ENCODE assay signal across 8 cellular contexts in the genomic region with DNA sequence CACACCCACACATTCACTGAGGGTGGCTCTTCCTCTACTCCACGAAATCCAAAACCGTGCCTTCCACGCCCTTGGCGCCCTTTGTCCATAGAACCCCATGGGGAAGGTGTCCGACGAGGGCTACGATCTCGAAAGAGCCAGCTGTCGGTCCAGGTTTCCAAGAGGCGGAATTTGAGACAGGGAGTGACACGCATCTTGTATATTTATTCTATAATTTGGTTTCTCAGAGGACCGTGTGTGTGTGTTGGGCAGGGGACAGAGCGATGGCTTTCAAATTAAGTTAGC. TPM values are rescaled to one million over a fixed set of nuclear protein-coding genes. Genes with fewer than 3 reads are reported as not detected.
DNase-seq lines count a peak whose midpoint lies in the region; ATAC-seq, FAIRE-seq and TF ChIP-seq lines count a peak whose summit lies in the region.

No MANE protein-coding gene starts in this region.

- peak overlapping the region; percentile 91 for H3K18ac ChIP-seq in H1 (ENCODE audit: extremely low read depth, low read length)

- H2AK5ac ChIP-seq in H1 (ENCODE audit: low read depth, low read length): peak overlapping the region; percentile 16; the same call in 1 of the 2 replicates

- H3K9me3 ChIP-seq in BLaER1: peaks cover 21% of the 10 kb centered on the region
- H3K9me3 ChIP-seq in MM.1S (replicated peaks; ENCODE audit: insufficient read depth, low read length): no peaks in the 10 kb centered on the region
- H3K9me3 ChIP-seq in H1 (ENCODE audit: insufficient read depth in 2 of 2, low read depth in 1 of 2, low read length in 1 of 2): peaks cover 9 to 10% of the 10 kb centered on the region in 2 experiments

- no peaks in the 10 kb centered on the region; the same call in none of the 2 replicates for H3K23me2 ChIP-seq in H1 (ENCODE audit: low read depth, low read length)

- no peak for FAIRE-seq in H1 (lab: Jason Lieb, UNC)

- no peaks in the 10 kb centered on the region for H3K79me1 ChIP-seq in H1 (ENCODE audit: low read depth, low read length)

- H3K4me2 ChIP-seq in BLaER1 (peak overlapping the region; percentile 88), MM.1S (ENCODE audit: low read depth, low read length) (peak overlapping the region; percentile 60), H1 (ENCODE audit: insufficient read depth in 1 of 2, low read depth in 2 of 2, low read length in 2 of 2) (peak overlapping the region; percentile 81 to 89)

- peaks cover 30% of the 10 kb centered on the region for H3K4me1 Mint-ChIP-seq in nephron

- peak overlapping the region; percentile 84 to 98 (median 97) for H3K27ac Mint-ChIP-seq in nephron

- CTCF ChIA-PET in H1 (lab: Charles Lee; ENCODE audit: partially characterized antibody): interaction anchor here (0.8 to 1.6 kb wide), 5 partner anchors 10 to 207 kb away, joined by 3 to 4 read pairs (median 3); no protein-coding TSS in a partner anchor

- H3F3A ChIP-seq in MM.1S (ENCODE audit: insufficient read depth, low read length): peaks cover 12% of the 10 kb centered on the region; the same call in 1 of the 2 replicates

- H3K4me1 ChIP-seq in BLaER1 (peaks cover 39% of the 10 kb centered on the region), MM.1S (ENCODE audit: low read length) (peaks cover 8% of the 10 kb centered on the region), H1 (replicated peaks in 1 of 4; ENCODE audit: control insufficient read depth in 3 of 4, insufficient read depth in 4 of 4, low read length in 3 of 4) (peaks cover 0 to 3% (median 0%) of the 10 kb centered on the region in 4 experiments; a peak in 2 of 7 replicates)

- H2AFZ ChIP-seq in MM.1S (ENCODE audit: low read length): peak overlapping the region; percentile 61
- H2AFZ ChIP-seq in H1 (ENCODE audit: low read length): no peak overlapping the region

- H3K27ac ChIP-seq in BLaER1 (peak overlapping the region; percentile 98), MM.1S (ENCODE audit: low read length) (peak overlapping the region; percentile 88), H1 (ENCODE audit: low read depth, low read length) (peak overlapping the region; percentile 94)

- 5% methylated on average over 13 of the region's 13 CpGs; no CpG with 5 or more reads in 1 of the 2 experiments for WGBS in H1 (ENCODE audit: extremely low coverage in 1 of 2, insufficient coverage in 1 of 2, insufficient read length in 1 of 2, insufficient replicate concordance in 2 of 2, low coverage in 1 of 2, low lambda C conversion rate in 2 of 2, missing lambda C conversion rate in 1 of 2), 2 experiments

- TF ChIP-seq EP300 in H1 (IDR thresholded peaks at IDR 0.05; ENCODE audit: borderline replicate concordance in 1 of 2, low read depth in 2 of 2, low read length in 2 of 2): no peak

- H3K36me3 ChIP-seq in BLaER1: peaks cover 33% of the 10 kb centered on the region
- H3K36me3 ChIP-seq in MM.1S (replicated peaks; ENCODE audit: insufficient read depth, low read length): 0 out of 2 replicates have a peak, but pooled peaks cover 3% of the 10 kb centered on the region
- peaks cover under 1 to 28% (median 11%) of the 10 kb centered on the region in 4 experiments; a peak in 5 of 8 replicates for H3K36me3 ChIP-seq in H1 (ENCODE audit: control insufficient read depth in 2 of 4, insufficient read depth in 4 of 4, low read length in 3 of 4)

- no peaks in the 10 kb centered on the region for H3K27me3 Mint-ChIP-seq in nephron (ENCODE audit: low read depth)

- H3K36me3 Mint-ChIP-seq in nephron (ENCODE audit: low read depth): peaks cover 24% of the 10 kb centered on the region

- H2BK120ac ChIP-seq in H1 (replicated peaks; ENCODE audit: low read depth, low read length): no peak overlapping the region

- peak overlapping the region; percentile 97 for H3K9ac ChIP-seq in BLaER1
- peak overlapping the region; percentile 89 for H3K9ac ChIP-seq in MM.1S (ENCODE audit: low read length)
- H3K9ac ChIP-seq in H1 (replicated peaks in 1 of 4; ENCODE audit: extremely low read depth in 1 of 4, low read depth in 3 of 4, low read length in 3 of 4): peak overlapping the region; percentile 91 to 94 (median 93)

- H3K9me3 Mint-ChIP-seq in nephron: peaks cover 10% of the 10 kb centered on the region

- peak overlapping the region; percentile 6 for H3K4ac ChIP-seq in H1 (replicated peaks; ENCODE audit: insufficient read length, low read depth, low read length)

- no peak for TF ChIP-seq RAD21 in H1 (IDR thresholded peaks at IDR 0.05 in 1 of 2, conservative IDR thresholded peaks at IDR 0.05 in 1 of 2; ENCODE audit: low read depth in 2 of 2, low read length in 2 of 2)

- DNase-seq in MM.1S (peak; percentile 38), H1 (ENCODE audit: low read depth in 1 of 2, low spot score in 2 of 2) (no peak), NAMALWA (ENCODE audit: low spot score) (no peak)

- no peak overlapping the region for H2BK15ac ChIP-seq in H1 (ENCODE audit: low read length)

- ATAC-seq in HG03159 (IDR thresholded peaks at IDR 0.05; ENCODE audit: unreplicated experiment): no peak
- ATAC-seq in HG02884 (IDR thresholded peaks at IDR 0.05; ENCODE audit: unreplicated experiment): no peak
- no peak for ATAC-seq in GM21390 (IDR thresholded peaks at IDR 0.05; ENCODE audit: unreplicated experiment)

- H4K20me1 ChIP-seq in BLaER1 (peaks cover 32% of the 10 kb centered on the region), MM.1S (ENCODE audit: insufficient read depth, low read length) (no peaks in the 10 kb centered on the region), H1 (replicated peaks in 1 of 2; ENCODE audit: control insufficient read depth in 1 of 2, insufficient read depth in 2 of 2, low read length in 2 of 2) (peaks cover 1% of the 10 kb centered on the region in 2 experiments)

- TF ChIP-seq POLR2A in H1 (IDR thresholded peaks at IDR 0.05; ENCODE audit: control extremely low read depth in 1 of 2, low read depth in 2 of 2, low read length in 2 of 2): no peak

- H3K27me3 ChIP-seq in BLaER1 (no peaks in the 10 kb centered on the region), MM.1S (replicated peaks; ENCODE audit: insufficient read depth, low read length) (no peaks in the 10 kb centered on the region), H1 (replicated peaks in 1 of 4; ENCODE audit: control insufficient read depth in 3 of 4, extremely low read depth in 1 of 4, insufficient read depth in 3 of 4, low read length in 3 of 4) (no peaks in the 10 kb centered on the region)

- no peak overlapping the region for H3K23ac ChIP-seq in H1 (ENCODE audit: insufficient read length)

- peak overlapping the region; percentile 90 for H4K5ac ChIP-seq in H1 (ENCODE audit: insufficient read length, low read depth, low read length)

- peak overlapping the region; percentile 91 for H2BK5ac ChIP-seq in H1 (ENCODE audit: low read depth, low read length)

- H3K56ac ChIP-seq in H1 (replicated peaks; ENCODE audit: insufficient read length, low read depth, low read length): peak overlapping the region; percentile 89

- no peak overlapping the region for H3K14ac ChIP-seq in H1 (ENCODE audit: insufficient read length)

- peak overlapping the region; percentile 63 for H4K91ac ChIP-seq in H1 (replicated peaks; ENCODE audit: insufficient read length, low read length)

- H3K9me2 ChIP-seq in MM.1S (replicated peaks; ENCODE audit: insufficient read depth, low read length): no peaks in the 10 kb centered on the region

- no peak overlapping the region for H2BK20ac ChIP-seq in H1 (ENCODE audit: low read length)

- H3K79me2 ChIP-seq in MM.1S (ENCODE audit: low read length) (peaks cover 48% of the 10 kb centered on the region), H1 (ENCODE audit: control insufficient read depth in 1 of 2, insufficient read depth in 2 of 2, low read length in 2 of 2) (peaks cover 35 to 50% of the 10 kb centered on the region in 2 experiments)

- peak overlapping the region; percentile 97 to 99 (median 98) for H3K4me3 Mint-ChIP-seq in nephron

- H4K8ac ChIP-seq in H1 (ENCODE audit: extremely low read depth, insufficient read depth, low read length): peak overlapping the region; percentile 98; the same call in 1 of the 2 replicates

- H3K4me3 ChIP-seq in BLaER1 (peak overlapping the region; percentile 94), MM.1S (ENCODE audit: low read length) (peak overlapping the region; percentile 81), H1 (ENCODE audit: extremely low read depth in 1 of 4, insufficient read depth in 2 of 4, low read depth in 3 of 4, low read length in 4 of 4) (peak overlapping the region; percentile 88 to 97 (median 92))

- peak overlapping the region; percentile 85; the same call in 1 of the 2 replicates for H2BK12ac ChIP-seq in H1 (ENCODE audit: low read depth, low read length)

- POLR2A ChIA-PET in H1 (lab: Charles Lee; ENCODE audit: partially characterized antibody): interaction anchor here (0.9 to 2.7 kb wide), 9 partner anchors 12 to 155 kb away, joined by 3 to 7 read pairs (median 5); no protein-coding TSS in a partner anchor

- TF ChIP-seq CTCF in MM.1S (IDR thresholded peaks at IDR 0.05; ENCODE audit: low read length): no peak
- no peak for TF ChIP-seq CTCF in H1 (IDR thresholded peaks at IDR 0.05; ENCODE audit: control extremely low read depth in 1 of 3, insufficient read depth in 1 of 3, low read depth in 1 of 3, low read length in 3 of 3)
- no peak for TF ChIP-seq CTCF in nephron (IDR thresholded peaks at IDR 0.05; ENCODE audit: unreplicated experiment in 3 of 3)

RNA-seq across cellular contexts. Expression of gene C2orf69, which starts 0.7 kb away (rescaled TPM):
- total RNA-seq in H1 (2021; fragmentation: NEBNext Ultra II Directional; extraction: Animal tissue kit (Norgen Biotek cat#: 25700)): 32.0 and 32.3 TPM in 2 replicates
- polyA plus RNA-seq in H1 (2011; rRNA removed): 3.9 and 5.1 TPM in 2 replicates
- polyA plus RNA-seq in H1 (2011; cell fraction: cytosol; rRNA removed): 5.4 TPM
- polyA plus RNA-seq in H1 (2011; cell fraction: nucleus; rRNA removed): 7.3 TPM
- 6.6 to 16.7 TPM (median 8.8 TPM) in 4 replicates for polyA plus RNA-seq in H1 (2012, experiment 1 of 2)
- polyA plus RNA-seq in H1 (2012, experiment 2 of 2): 1.3 TPM
- polyA plus RNA-seq in H1 (2013, experiment 1 of 2): 21.8 TPM
- polyA plus RNA-seq in H1 (2013, experiment 2 of 2): 20.3 TPM
- 6.7 and 9.7 TPM in 2 replicates for polyA minus RNA-seq in H1 (2011; rRNA and poly(A)+ RNA removed)
- 9.2 TPM for polyA minus RNA-seq in H1 (2011; cell fraction: cytosol; rRNA and poly(A)+ RNA removed)
- 29.8 TPM for polyA minus RNA-seq in H1 (2011; cell fraction: nucleus; rRNA and poly(A)+ RNA removed)

RNA-seq across cellular contexts. Expression of gene TYW5, which starts 43.5 kb away (rescaled TPM):
- 11.3 and 12.5 TPM in 2 replicates for total RNA-seq in H1 (2021; fragmentation: NEBNext Ultra II Directional; extraction: Animal tissue kit (Norgen Biotek cat#: 25700))
- 3.3 and 5.4 TPM in 2 replicates for polyA plus RNA-seq in H1 (2011; rRNA removed)
- 8.5 TPM for polyA plus RNA-seq in H1 (2011; cell fraction: cytosol; rRNA removed)
- polyA plus RNA-seq in H1 (2011; cell fraction: nucleus; rRNA removed): 5.8 TPM
- polyA plus RNA-seq in H1 (2012, experiment 1 of 2): 6.9 to 12.3 TPM (median 7.8 TPM) in 4 replicates
- 0.92 TPM for polyA plus RNA-seq in H1 (2012, experiment 2 of 2)
- polyA plus RNA-seq in H1 (2013, experiment 1 of 2): 8.7 TPM
- polyA plus RNA-seq in H1 (2013, experiment 2 of 2): 7.3 TPM
- 7.2 and 8.3 TPM in 2 replicates for polyA minus RNA-seq in H1 (2011; rRNA and poly(A)+ RNA removed)
- polyA minus RNA-seq in H1 (2011; cell fraction: cytosol; rRNA and poly(A)+ RNA removed): 5.1 TPM
- polyA minus RNA-seq in H1 (2011; cell fraction: nucleus; rRNA and poly(A)+ RNA removed): 19.9 TPM

RNA-seq across cellular contexts. Expression of gene MAIP1, which starts 43.6 kb away (rescaled TPM):
- total RNA-seq in H1 (2021; fragmentation: NEBNext Ultra II Directional; extraction: Animal tissue kit (Norgen Biotek cat#: 25700)): 28.5 and 32.0 TPM in 2 replicates
- 20.3 and 23.2 TPM in 2 replicates for polyA plus RNA-seq in H1 (2011; rRNA removed)
- 21.3 TPM for polyA plus RNA-seq in H1 (2011; cell fraction: cytosol; rRNA removed)
- 15.2 TPM for polyA plus RNA-seq in H1 (2011; cell fraction: nucleus; rRNA removed)
- polyA plus RNA-seq in H1 (2012, experiment 1 of 2): 21.4 to 23.2 TPM (median 22.5 TPM) in 4 replicates
- 15.9 TPM for polyA plus RNA-seq in H1 (2012, experiment 2 of 2)
- polyA plus RNA-seq in H1 (2013, experiment 1 of 2): 13.2 TPM
- polyA plus RNA-seq in H1 (2013, experiment 2 of 2): 12.4 TPM
- polyA minus RNA-seq in H1 (2011; rRNA and poly(A)+ RNA removed): 12.3 and 22.2 TPM in 2 replicates
- 28.5 TPM for polyA minus RNA-seq in H1 (2011; cell fraction: cytosol; rRNA and poly(A)+ RNA removed)
- polyA minus RNA-seq in H1 (2011; cell fraction: nucleus; rRNA and poly(A)+ RNA removed): 38.9 TPM
